Comparison of ENCODE assay signal across 6 cellular contexts in the genomic region with DNA sequence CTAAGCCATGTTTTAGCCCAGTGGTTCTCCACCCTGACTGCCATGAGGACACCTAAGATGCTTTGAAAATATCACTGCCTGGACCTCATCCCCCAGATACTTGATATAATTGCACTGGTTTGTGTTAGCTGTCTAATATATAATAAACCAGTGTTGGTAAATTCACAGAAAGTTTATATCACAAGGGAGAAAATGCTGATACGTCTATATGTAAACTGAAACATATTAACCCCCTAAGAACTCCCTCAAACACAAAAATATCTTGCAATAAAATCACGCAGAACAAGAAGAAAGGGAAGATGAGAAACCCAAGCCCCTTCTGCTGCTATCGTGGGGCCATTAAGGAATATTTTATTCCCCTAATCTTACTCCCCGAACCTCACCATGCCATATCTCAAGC.
"Had no signal": no experiment of that assay in that cellular context is flagged by ENCODE, and none has a peak within 500 bp of the region (broad histone marks: within the 10 kb centered on the region; RNA-seq: fewer than 3 reads in every experiment).

No MANE protein-coding gene starts in this region.

- FAIRE-seq: HTR-8/SVneo had no signal

- DNase-seq: IMR-90, KBM-7, KG1 had no signal

- H3K27ac ChIP-seq: HL-60, KMS-11 had no signal

- H3K4me2 ChIP-seq: KMS-11 had no signal

- H3K9ac ChIP-seq: KMS-11 had no signal
